8 cellular contexts compared by ENCODE assay signal in the genomic region with DNA sequence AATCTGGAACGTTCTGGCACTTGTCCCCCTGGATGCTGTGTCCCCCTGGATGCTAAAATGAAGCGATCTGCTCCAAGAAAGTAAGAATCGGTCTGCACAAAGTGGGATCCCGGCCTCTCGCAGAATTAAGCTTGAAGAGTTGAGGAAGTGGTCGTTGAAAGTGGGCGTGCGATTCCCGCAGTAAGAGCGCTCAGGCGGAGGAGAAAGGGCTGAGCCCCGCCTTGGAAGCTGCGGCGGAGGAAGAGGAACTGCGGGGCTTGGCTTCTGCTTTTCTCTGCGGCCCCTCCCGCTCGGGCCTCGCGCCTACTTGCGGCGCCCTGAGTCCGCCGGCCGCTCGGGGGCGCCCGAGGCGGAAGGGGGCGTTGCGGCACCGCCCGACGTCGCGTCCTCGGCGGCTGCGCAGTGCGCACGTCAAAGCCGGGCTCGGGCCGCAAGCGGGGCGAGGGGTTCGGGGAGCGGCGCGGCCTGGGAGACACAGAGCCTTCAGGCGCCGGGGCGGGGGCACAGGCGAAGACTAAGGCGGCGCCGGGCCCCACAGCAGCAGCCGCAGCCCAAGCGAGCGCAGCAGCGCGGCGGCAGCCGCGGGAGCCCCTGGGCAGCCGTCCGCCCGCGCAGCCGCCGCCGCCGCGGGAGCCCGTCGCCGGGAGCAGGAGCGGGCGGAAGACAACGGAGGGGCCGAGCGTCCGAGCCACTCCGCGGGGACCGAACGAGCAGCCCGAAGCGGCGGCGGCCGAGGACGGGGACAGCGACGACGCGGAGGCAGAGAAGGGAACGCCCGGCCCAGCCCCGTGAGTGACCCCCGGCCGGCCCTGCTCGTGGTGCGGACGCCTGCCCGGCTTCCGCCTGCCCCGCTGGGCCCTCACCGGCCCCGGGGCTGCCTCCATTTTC. TPM values are rescaled to one million over a fixed set of nuclear protein-coding genes. Genes with fewer than 3 reads are reported as not detected.
DNase-seq lines count a peak whose midpoint lies in the region; ATAC-seq lines count a peak whose summit lies in the region.

A gene (plus strand): TSS at position 400 of the 888 bp plus-strand sequence. CDS start 47,160 bp downstream, outside the sequence.

- H3K27me3 ChIP-seq in mesenchymal stem cell (ENCODE audit: control insufficient read depth in 1 of 2, insufficient read depth in 1 of 2, low read length in 2 of 2): no peaks in the 10 kb centered on the region

- peak within 1 kb of the TSS; percentile 96 for H2BK15ac ChIP-seq in mesenchymal stem cell (ENCODE audit: low read depth, poor library complexity, severe bottlenecking)

- peak; percentile 82 for DNase-seq in CMK (ENCODE audit: low read depth)
- peak; percentile 33 for DNase-seq in HS-27A (ENCODE audit: low read depth)
- peak; percentile 79 for DNase-seq in NK-92 treated with Interleukin-12 subunit alpha and Interleukin-12 subunit beta, amount 100 ng/mL, for 24 hours (lab: John Stamatoyannopoulos, UW)
- DNase-seq in effector memory CD8-positive, alpha-beta T cell: peak; percentile 82 to 88 (median 84)
- peak; percentile 86 for DNase-seq in mesenchymal stem cell
- DNase-seq in stimulated activated CD8-positive, alpha-beta memory T cell treated with anti-CD3 and anti-CD28 coated beads, Interleukin-12 subunit alpha, Interleukin-12 subunit beta, amount 100 ng/mL, for 4 hours (ENCODE audit: low read depth): peak; percentile 85

- no peaks in the 10 kb centered on the region for H3K27me3 Mint-ChIP-seq in effector memory CD8-positive, alpha-beta T cell

- peak within 1 kb of the TSS; percentile 81 for H2BK5ac ChIP-seq in mesenchymal stem cell (ENCODE audit: low read depth, low read length, poor library complexity, severe bottlenecking)

- peak within 1 kb of the TSS in 1 of 2 experiments; percentile 78 for H2BK12ac ChIP-seq in mesenchymal stem cell (ENCODE audit: low read length in 2 of 2)

- CTCF ChIA-PET in activated CD8-positive, alpha-beta memory T cell treated with anti-CD3 and anti-CD28 coated beads for 36 hours (lab: Charles Lee): interaction anchor here (0.6 to 3.0 kb wide), 8 partner anchors 49 to 85 kb away, joined by 3 to 8 read pairs (median 6); no protein-coding TSS in a partner anchor

- peak within 1 kb of the TSS in 1 of 2 experiments; percentile 96 for H3K23ac ChIP-seq in mesenchymal stem cell (ENCODE audit: low read length in 2 of 2)

- peak within 1 kb of the TSS; percentile 89 to 96 for H3K27ac Mint-ChIP-seq in effector memory CD8-positive, alpha-beta T cell

- H3K9me3 Mint-ChIP-seq in effector memory CD8-positive, alpha-beta T cell: no peaks in the 10 kb centered on the region

- H3K4me3 ChIP-seq in mesenchymal stem cell (ENCODE audit: insufficient read depth in 1 of 2, low read depth in 1 of 2, low read length in 2 of 2): peak within 1 kb of the TSS; percentile 85 to 96

- H3K4me2 ChIP-seq in mesenchymal stem cell (ENCODE audit: low read length, poor library complexity, severe bottlenecking): peak within 1 kb of the TSS; percentile 78

- peak within 1 kb of the TSS; percentile 69 to 95 for H3K14ac ChIP-seq in mesenchymal stem cell (ENCODE audit: low read length in 2 of 2)

- H3K4ac ChIP-seq in mesenchymal stem cell (ENCODE audit: low read depth in 1 of 2, low read length in 2 of 2): peak within 1 kb of the TSS; percentile 79 to 95

- peaks cover 0 to 7% of the 10 kb centered on the region in 2 experiments for H3K36me3 ChIP-seq in mesenchymal stem cell (ENCODE audit: control insufficient read depth in 1 of 2, insufficient read depth in 2 of 2, low read depth in 1 of 2, low read length in 2 of 2)

- H3K27ac ChIP-seq in mesenchymal stem cell (ENCODE audit: low read length, poor library complexity, severe bottlenecking): peak within 1 kb of the TSS; percentile 80

- H3K79me1 ChIP-seq in mesenchymal stem cell (replicated peaks; ENCODE audit: low read length, poor library complexity, severe bottlenecking): peaks cover 3% of the 10 kb centered on the region

- WGBS in mesenchymal stem cell: under 1% methylated on average over 98 of the region's 110 CpGs

- peak within 1 kb of the TSS; percentile 96 for H2BK120ac ChIP-seq in mesenchymal stem cell (ENCODE audit: low read depth, low read length)

- peaks cover 8% of the 10 kb centered on the region for H3K4me1 ChIP-seq in mesenchymal stem cell (ENCODE audit: control insufficient read depth, insufficient read depth, low read depth, low read length)

- peak within 1 kb of the TSS; percentile 92 for H4K8ac ChIP-seq in mesenchymal stem cell (ENCODE audit: low read length)

- peak within 1 kb of the TSS; percentile 70 for H2AFZ ChIP-seq in mesenchymal stem cell (ENCODE audit: low read depth, low read length)

- peak within 1 kb of the TSS; percentile 99 for H3K9ac ChIP-seq in mesenchymal stem cell (ENCODE audit: low read length)

- peaks cover 30 to 40% of the 10 kb centered on the region in 2 donors for H3K4me1 Mint-ChIP-seq in effector memory CD8-positive, alpha-beta T cell (ENCODE audit: low read depth in 2 of 2)

- POLR2A ChIA-PET in activated CD8-positive, alpha-beta memory T cell treated with anti-CD3 and anti-CD28 coated beads for 36 hours (lab: Charles Lee): interaction anchor here (1.5 to 2.8 kb wide), 2 partner anchors 56 to 81 kb away, joined by 3 to 10 read pairs; no protein-coding TSS in a partner anchor

- peak within 1 kb of the TSS; percentile 54 to 86 for H3K18ac ChIP-seq in mesenchymal stem cell (ENCODE audit: low read depth in 1 of 2, low read length in 2 of 2)

- H3K36me3 Mint-ChIP-seq in effector memory CD8-positive, alpha-beta T cell (ENCODE audit: insufficient read depth): peaks cover 16% of the 10 kb centered on the region

- peak; percentile 86 for ATAC-seq in GM19467 (IDR thresholded peaks at IDR 0.05; ENCODE audit: unreplicated experiment)
- ATAC-seq in effector memory CD8-positive, alpha-beta T cell (replicated peaks): peak; percentile 85

- H4K91ac ChIP-seq in mesenchymal stem cell (ENCODE audit: low read length): peak within 1 kb of the TSS; percentile 61

- H3K9me3 ChIP-seq in mesenchymal stem cell (ENCODE audit: control insufficient read depth, low read length): no peaks in the 10 kb centered on the region

- H3K4me3 Mint-ChIP-seq in effector memory CD8-positive, alpha-beta T cell: peak within 1 kb of the TSS; percentile 97 to 98

- H2AK5ac ChIP-seq in mesenchymal stem cell (ENCODE audit: low read length, severe bottlenecking): no peak within 1 kb of the TSS

RNA-seq across cellular contexts. Expression of the gene that starts here (rescaled TPM):
- total RNA-seq in activated CD8-positive, alpha-beta memory T cell treated with anti-CD3 and anti-CD28 coated beads for 36 hours: 100 to 1,000 TPM; 127 to 128 TPM
- 33.1 TPM for polyA plus RNA-seq in mesenchymal stem cell (2013, experiment 1 of 2)
- polyA plus RNA-seq in mesenchymal stem cell (2013, experiment 2 of 2): 34.4 TPM

Comparison
In these comparisons a context has a peak if more than half of its experiments do, and no peak if none do; other contexts are left out.
1. Peak in every context shown above with its lines: DNase-seq, ATAC-seq, H3K4me3 ChIP-seq and H3K27ac ChIP-seq.
2. DNase-seq: peak in every context shown above with its lines; median percentile 86 in mesenchymal stem cell; 85 in stimulated activated CD8-positive, alpha-beta memory T cell treated with anti-CD3 and anti-CD28 coated beads, Interleukin-12 subunit alpha, Interleukin-12 subunit beta, amount 100 ng/mL, for 4 hours; 84 in effector memory CD8-positive, alpha-beta T cell; 82 in CMK; 79 in NK-92 treated with Interleukin-12 subunit alpha and Interleukin-12 subunit beta, amount 100 ng/mL, for 24 hours; 33 in HS-27A.